ENCODE assay signal across 25 cellular contexts in the genomic region with DNA sequence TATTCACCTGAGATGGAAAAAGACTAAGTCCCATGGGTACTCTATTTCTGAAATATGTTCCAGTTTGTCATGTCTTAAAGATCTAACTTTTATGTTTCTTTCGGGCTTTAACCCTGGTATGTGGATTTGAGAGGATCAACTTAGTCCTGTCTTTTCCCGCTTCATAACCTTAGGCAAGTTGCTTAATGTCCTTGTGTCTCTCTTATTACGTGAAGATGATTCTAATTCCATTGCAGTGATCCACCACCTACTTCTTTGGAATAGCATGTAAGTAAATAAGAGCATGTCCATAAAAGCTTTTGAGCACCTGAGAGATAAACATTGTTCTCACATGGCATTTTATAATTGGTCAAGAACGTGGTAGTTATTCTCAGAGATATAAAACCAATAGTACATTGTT. TPM values are rescaled to one million over a fixed set of nuclear protein-coding genes. Genes with fewer than 3 reads are reported as not detected.
DNase-seq lines count a peak whose midpoint lies in the region; ATAC-seq, FAIRE-seq and TF ChIP-seq lines count a peak whose summit lies in the region.
"Had no signal": no experiment of that assay in that cellular context is flagged by ENCODE, and none has a peak within 500 bp of the region (broad histone marks: within the 10 kb centered on the region; RNA-seq: fewer than 3 reads in every experiment).

No MANE protein-coding gene starts in this region.

- POLR2A ChIA-PET in A549 (lab: Yijun Ruan, JAX) (no interaction called here), SK-N-SH (lab: Yijun Ruan, JAX) (no interaction called here)

- H3K4me3 Mint-ChIP-seq in neural crest cell: no peak overlapping the region
- H3K4me3 Mint-ChIP-seq: CD14-positive monocyte; CD4-positive, alpha-beta memory T cell; CD4-positive, CD25-positive, alpha-beta regulatory T cell; CD8-positive, alpha-beta memory T cell had no signal

- H3K9me3 ChIP-seq in A549 (no peaks in the 10 kb centered on the region), BLaER1 (peaks cover 2% of the 10 kb centered on the region), SK-N-SH (0 out of 2 replicates have a peak, but pooled peaks cover 3% of the 10 kb centered on the region)
- H3K9me3 ChIP-seq: BE2C had no signal

- H4K20me1 ChIP-seq in BLaER1 (no peaks in the 10 kb centered on the region), SK-N-SH (ENCODE audit: insufficient read depth) (no peaks in the 10 kb centered on the region)

- TF ChIP-seq CTCF in A549 (IDR thresholded peaks at IDR 0.05) (no peak), neural crest cell (conservative IDR thresholded peaks at IDR 0.05) (no peak), SK-N-SH (IDR thresholded peaks at IDR 0.05) (no peak)

- no peaks in the 10 kb centered on the region for H3K9me2 ChIP-seq in SK-N-SH

- no peak overlapping the region for H2AFZ ChIP-seq in SK-N-SH (ENCODE audit: low read depth)

- H3K4me1 ChIP-seq in A549 (peaks cover 21% of the 10 kb centered on the region), BLaER1 (peaks cover 83% of the 10 kb centered on the region), SK-N-SH (ENCODE audit: control insufficient read depth in 1 of 2, insufficient read depth in 2 of 2, low read depth in 1 of 2, low read length in 1 of 2) (no peaks in the 10 kb centered on the region)
- H3K4me1 ChIP-seq: BE2C had no signal

- 81% methylated on average over 4 of the region's 4 CpGs for WGBS in A549 (ENCODE audit: missing lambda C conversion rate)
- WGBS in SK-N-SH (ENCODE audit: low lambda C conversion rate): 24% methylated on average over 4 of the region's 4 CpGs

- TF ChIP-seq RAD21 in A549 (conservative IDR thresholded peaks at IDR 0.05 in 1 of 2, IDR thresholded peaks at IDR 0.05 in 1 of 2) (no peak), SK-N-SH (IDR thresholded peaks at IDR 0.05; ENCODE audit: low read length) (no peak)

- CTCF ChIA-PET in A549 (lab: Yijun Ruan, JAX) (interaction anchor here (0.6 to 1.4 kb wide), 4 partner anchors 10 to 517 kb away, joined by 3 to 4 read pairs (median 3); no protein-coding TSS in a partner anchor), SK-N-SH (lab: Yijun Ruan, JAX) (interaction anchor here (0.7 kb wide), 1 partner anchor 10 kb away, joined by 3 read pairs; no protein-coding TSS in a partner anchor)

- peak; percentile 82 for FAIRE-seq in A549 (lab: Jason Lieb, UNC)
- FAIRE-seq: GM12878, GM12892, GM18507 had no signal

- H3K4me3 ChIP-seq in A549 (no peak overlapping the region), BLaER1 (no peak overlapping the region), SK-N-SH (ENCODE audit: low read depth in 2 of 2, low read length in 1 of 2) (no peak overlapping the region)
- H3K4me3 ChIP-seq: GM12878 had no signal

- no peaks in the 10 kb centered on the region; the same call in 1 of the 2 replicates for H3K36me3 ChIP-seq in BLaER1
- H3K36me3 ChIP-seq in SK-N-SH (replicated peaks in 1 of 2; ENCODE audit: control insufficient read depth in 1 of 2, insufficient read depth in 2 of 2, low read length in 1 of 2): no peaks in the 10 kb centered on the region
- H3K36me3 ChIP-seq: BE2C had no signal

- H3K27me3 Mint-ChIP-seq in neural crest cell (ENCODE audit: low read depth): no peaks in the 10 kb centered on the region
- H3K27me3 Mint-ChIP-seq: CD4-positive, alpha-beta memory T cell; CD4-positive, CD25-positive, alpha-beta regulatory T cell had no signal

- no peaks in the 10 kb centered on the region for H3K4me1 Mint-ChIP-seq in neural crest cell
- H3K4me1 Mint-ChIP-seq: CD14-positive monocyte; CD4-positive, alpha-beta memory T cell; CD4-positive, CD25-positive, alpha-beta regulatory T cell; CD8-positive, alpha-beta memory T cell had no signal

- H3K36me3 Mint-ChIP-seq in neural crest cell (ENCODE audit: low read depth): no peaks in the 10 kb centered on the region
- H3K36me3 Mint-ChIP-seq: CD4-positive, alpha-beta memory T cell; CD4-positive, CD25-positive, alpha-beta regulatory T cell had no signal

- H3K4me2 ChIP-seq in A549 (no peak overlapping the region), BLaER1 (peak overlapping the region; percentile 74), SK-N-SH (no peak overlapping the region)

- no peaks in the 10 kb centered on the region for H3F3A ChIP-seq in SK-N-SH (replicated peaks; ENCODE audit: insufficient read depth)

- H3K27ac ChIP-seq in A549: no peak overlapping the region
- H3K27ac ChIP-seq in BLaER1: no peak overlapping the region
- H3K27ac ChIP-seq in SK-N-SH (ENCODE audit: low read depth in 2 of 2, low read length in 1 of 2): no peak overlapping the region

- H3K27me3 ChIP-seq in BLaER1 (no peaks in the 10 kb centered on the region), SK-N-SH (ENCODE audit: insufficient read depth) (no peaks in the 10 kb centered on the region)
- H3K27me3 ChIP-seq: BE2C had no signal

- H3K79me2 ChIP-seq in SK-N-SH (ENCODE audit: insufficient read depth): no peaks in the 10 kb centered on the region

- DNase-seq in A549 (ENCODE audit: low read depth in 1 of 2, low spot score in 1 of 2) (no peak), neural crest cell (ENCODE audit: low read depth, low spot score) (no peak), SK-N-SH (no peak), cerebellar nuclear complex (lab: John Stamatoyannopoulos, UW) (no peak)
- DNase-seq in activated naive CD4-positive, alpha-beta T cell treated with anti-CD3 and anti-CD28 coated beads, Interleukin-2, amount 50 U/mL, for 16 hours: no peak
- DNase-seq: ACHN; BE2C; C1 segment of cervical spinal cord; CD4-positive, alpha-beta memory T cell; CD4-positive, CD25-positive, alpha-beta regulatory T cell; CD8-positive, alpha-beta memory T cell; COR-L47; DMS 273 treated with DMSO at 0.1 percent for 48 hours; DMS153; DMS53; DMS79; DND-41; EL; GDM1 had no signal

- H3K9me3 Mint-ChIP-seq in neural crest cell: peaks cover 2% of the 10 kb centered on the region

- TF ChIP-seq POLR2A in A549 (IDR thresholded peaks at IDR 0.05; ENCODE audit: low read length): no peak

- no peak for TF ChIP-seq EP300 in A549 (IDR thresholded peaks at IDR 0.05)
- TF ChIP-seq EP300 in SK-N-SH (IDR thresholded peaks at IDR 0.05; ENCODE audit: borderline replicate concordance in 1 of 2, low read depth in 1 of 2, low read length in 1 of 2): no peak

- no peak for ATAC-seq in A549
- ATAC-seq: GM12878 had no signal

- H3K9ac ChIP-seq in BLaER1: no peak overlapping the region
- H3K9ac ChIP-seq in SK-N-SH: no peak overlapping the region

- peak overlapping the region; percentile 16 for H3K27ac Mint-ChIP-seq in neural crest cell (ENCODE audit: unreplicated experiment)
- H3K27ac Mint-ChIP-seq: CD14-positive monocyte; CD4-positive, alpha-beta memory T cell; CD4-positive, CD25-positive, alpha-beta regulatory T cell; CD8-positive, alpha-beta memory T cell had no signal

TF ChIP-seq in A549, 52 proteins besides CTCF, POLR2A, EP300 and RAD21 (continues in another document):
- TF ChIP-seq EHMT2 (IDR thresholded peaks at IDR 0.05; ENCODE audit: low read depth) (no peak), HOXA7 (CRISPR knock-in tag; IDR thresholded peaks at IDR 0.05) (no peak), FOSL2 (IDR thresholded peaks at IDR 0.05) (no peak), FOSL2 (CRISPR knock-in tag; IDR thresholded peaks at IDR 0.05) (no peak), JUNB (IDR thresholded peaks at IDR 0.05) (no peak), MAFK (IDR thresholded peaks at IDR 0.05; ENCODE audit: partially characterized antibody) (no peak), NPAS2 (CRISPR knock-in tag; IDR thresholded peaks at IDR 0.05; ENCODE audit: borderline replicate concordance) (no peak)
- TF ChIP-seq, protein P1, sequence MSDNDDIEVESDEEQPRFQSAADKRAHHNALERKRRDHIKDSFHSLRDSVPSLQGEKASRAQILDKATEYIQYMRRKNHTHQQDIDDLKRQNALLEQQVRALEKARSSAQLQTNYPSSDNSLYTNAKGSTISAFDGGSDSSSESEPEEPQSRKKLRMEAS (IDR thresholded peaks at IDR 0.05): no peak
- TF ChIP-seq, protein P2, sequence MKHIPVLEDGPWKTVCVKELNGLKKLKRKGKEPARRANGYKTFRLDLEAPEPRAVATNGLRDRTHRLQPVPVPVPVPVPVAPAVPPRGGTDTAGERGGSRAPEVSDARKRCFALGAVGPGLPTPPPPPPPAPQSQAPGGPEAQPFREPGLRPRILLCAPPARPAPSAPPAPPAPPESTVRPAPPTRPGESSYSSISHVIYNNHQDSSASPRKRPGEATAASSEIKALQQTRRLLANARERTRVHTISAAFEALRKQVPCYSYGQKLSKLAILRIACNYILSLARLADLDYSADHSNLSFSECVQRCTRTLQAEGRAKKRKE (CRISPR knock-in tag; IDR thresholded peaks at IDR 0.05; ENCODE audit: low read depth): no peak

TF ChIP-seq in SK-N-SH, 30 proteins besides CTCF, POLR2A, EP300 and RAD21 (continues in another document):
- TF ChIP-seq GATA2 (CRISPR knock-in tag; IDR thresholded peaks at IDR 0.05): no peak
- TF ChIP-seq, protein P3, sequence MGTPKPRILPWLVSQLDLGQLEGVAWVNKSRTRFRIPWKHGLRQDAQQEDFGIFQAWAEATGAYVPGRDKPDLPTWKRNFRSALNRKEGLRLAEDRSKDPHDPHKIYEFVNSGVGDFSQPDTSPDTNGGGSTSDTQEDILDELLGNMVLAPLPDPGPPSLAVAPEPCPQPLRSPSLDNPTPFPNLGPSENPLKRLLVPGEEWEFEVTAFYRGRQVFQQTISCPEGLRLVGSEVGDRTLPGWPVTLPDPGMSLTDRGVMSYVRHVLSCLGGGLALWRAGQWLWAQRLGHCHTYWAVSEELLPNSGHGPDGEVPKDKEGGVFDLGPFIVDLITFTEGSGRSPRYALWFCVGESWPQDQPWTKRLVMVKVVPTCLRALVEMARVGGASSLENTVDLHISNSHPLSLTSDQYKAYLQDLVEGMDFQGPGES (IDR thresholded peaks at IDR 0.05; ENCODE audit: low read depth, low read length): no peak
- TF ChIP-seq TCF12 (IDR thresholded peaks at IDR 0.05): no peak
- no peak for TF ChIP-seq GABPA (IDR thresholded peaks at IDR 0.05; ENCODE audit: low read depth)
- TF ChIP-seq, protein P1 (IDR thresholded peaks at IDR 0.05; ENCODE audit: low read depth): no peak
- TF ChIP-seq MXI1 (IDR thresholded peaks at IDR 0.05; ENCODE audit: low read depth, low read length): no peak
- TF ChIP-seq YY1 (IDR thresholded peaks at IDR 0.05; ENCODE audit: low read depth): no peak
- TF ChIP-seq FOXJ3 (CRISPR knock-in tag; IDR thresholded peaks at IDR 0.05): no peak
- TF ChIP-seq SMC3 (IDR thresholded peaks at IDR 0.05; ENCODE audit: low read depth, low read length): no peak

RNA-seq across cellular contexts. Expression of a gene that starts 23.0 kb away (rescaled TPM):
- polyA plus RNA-seq in A549 (2011; rRNA removed) (0.54 and 0.57 TPM in 2 replicates), A549 (2017; fragmentation: RNase III; extraction: RNeasy Plus Mini Kit Qiagen cat#74134 plus additional on column Dnase treatment) (0.04 to 0.18 TPM (median 0.10 TPM) in 3 replicates), SK-N-SH (2012; rRNA removed) (0.02 and 0.05 TPM in 2 replicates)
- under 0.01 and 0.05 TPM in 2 replicates for polyA plus RNA-seq in A549 (2012; cell fraction: cytosol; rRNA removed)
- polyA plus RNA-seq in A549 (2012; cell fraction: nucleus; rRNA removed): 0.12 TPM in 1 of 2 replicates, not detected in the other
- polyA minus RNA-seq in A549 (2011; rRNA and poly(A)+ RNA removed): 0.39 and 0.74 TPM in 2 replicates
- 0.09 and 0.33 TPM in 2 replicates for total RNA-seq in neural crest cell
- polyA plus RNA-seq in SK-N-SH (2012; cell fraction: cytosol; rRNA removed): 0.03 TPM in 2 replicates
- 0.01 TPM in 1 of 2 replicates, not detected in the other for polyA plus RNA-seq in SK-N-SH (2012; cell fraction: nucleus; rRNA removed)
- total RNA-seq: CD8-positive, alpha-beta memory T cell; G401 had no signal
- polyA plus RNA-seq: CD14-positive monocyte had no signal
